8 cellular contexts compared by ENCODE assay signal in the genomic region with DNA sequence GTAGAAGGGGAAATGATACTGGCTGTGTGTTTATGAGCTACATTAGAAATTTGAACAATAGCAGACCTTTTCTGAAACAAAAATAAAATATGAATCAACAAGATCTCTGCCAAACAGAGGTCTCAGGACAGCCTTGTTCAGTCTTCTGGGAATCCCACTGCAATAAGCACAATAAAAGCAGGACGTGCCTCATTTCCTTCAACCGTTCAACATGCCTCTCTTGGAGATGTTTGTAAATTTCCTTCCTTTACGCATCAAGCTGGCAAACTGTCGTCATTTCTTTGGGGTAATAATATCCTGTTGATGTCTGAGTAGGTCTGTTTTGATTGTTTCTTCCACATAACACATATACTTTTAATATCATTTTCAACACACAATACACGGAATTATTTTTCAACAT.
A peak's percentile ranks its signal among the peaks of the same experiment; 100 is the strongest.
DNase-seq lines count a peak whose midpoint lies in the region; ATAC-seq and TF ChIP-seq lines count a peak whose summit lies in the region.

No MANE protein-coding gene starts in this region.

- TF ChIP-seq POLR2A in upper lobe of left lung (IDR thresholded peaks at IDR 0.05) = peak in 1 of 4 donors; percentile 52

- DNase-seq in NCI-H2107 treated with DMSO at 0.1 percent for 48 hours (lab: John Stamatoyannopoulos, UW; ENCODE audit: unreplicated experiment) (peak; percentile 15), NCI-H2107 (lab: John Stamatoyannopoulos, UW) (no peak), brain microvascular endothelial cell (peak; percentile 83), left lung (no peak), upper lobe of left lung (peak in 1 of 2 donors; percentile 25), NCI-H2029 (lab: John Stamatoyannopoulos, UW) (no peak)

- H3K4me1 ChIP-seq in left lung (peaks cover 9 to 24% of the 10 kb centered on the region in 2 donors), upper lobe of left lung (peaks cover 0 to 7% (median 0%) of the 10 kb centered on the region in 4 donors)

- peak overlapping the region; percentile 98 for H3K27ac ChIP-seq in brain microvascular endothelial cell
- H3K27ac ChIP-seq in left lung = peak overlapping the region; percentile 74 to 83
- peak overlapping the region; percentile 74 to 85 (median 79) for H3K27ac ChIP-seq in upper lobe of left lung

- H3K4me3 ChIP-seq in brain microvascular endothelial cell (ENCODE audit: low read depth, low read length) = no peak overlapping the region
- H3K4me3 ChIP-seq in left lung = peak overlapping the region in 1 of 2 donors; percentile 12
- peak overlapping the region in 2 of 4 donors; percentile 21 to 32 for H3K4me3 ChIP-seq in upper lobe of left lung

- 32 to 34% methylated on average over 5 of the region's 5 CpGs for WGBS in upper lobe of left lung, 2 donors

- H3K36me3 ChIP-seq in brain microvascular endothelial cell (replicated peaks) (no peaks in the 10 kb centered on the region), left lung (no peaks in the 10 kb centered on the region), upper lobe of left lung (no peaks in the 10 kb centered on the region)

- in situ Hi-C loops in brain microvascular endothelial cell (cut with HindIII; ENCODE audit: low pct_ligation_motif_present, low sequenced_read_pairs) = no loop called here

- TF ChIP-seq EP300 in upper lobe of left lung (IDR thresholded peaks at IDR 0.05) = peak; percentile 94 to 98 (median 96)

- no peaks in the 10 kb centered on the region for H3K9me3 ChIP-seq in left lung
- no peaks in the 10 kb centered on the region for H3K9me3 ChIP-seq in upper lobe of left lung

- H3K27me3 ChIP-seq in brain microvascular endothelial cell (replicated peaks) (no peaks in the 10 kb centered on the region), left lung (no peaks in the 10 kb centered on the region), upper lobe of left lung (no peaks in the 10 kb centered on the region)

- no peak for TF ChIP-seq CTCF in brain microvascular endothelial cell (IDR thresholded peaks at IDR 0.05; ENCODE audit: low read depth, low read length, missing control alignments)
- TF ChIP-seq CTCF in left lung (IDR thresholded peaks at IDR 0.05) = no peak
- TF ChIP-seq CTCF in upper lobe of left lung (IDR thresholded peaks at IDR 0.05) = no peak

- intact Hi-C loops in left lung (cut with DNase I) = loop anchor here in 1 of 2 donors (10.0 kb wide), 1 partner anchor 64 kb away; no protein-coding TSS in a partner anchor

- ATAC-seq in left lung (peak; percentile 76), upper lobe of left lung (ENCODE audit: low FRiP score in 2 of 2) (peak; percentile 59 to 79), GM21526 (IDR thresholded peaks at IDR 0.05; ENCODE audit: low FRiP score, unreplicated experiment) (no peak), GM18519 (IDR thresholded peaks at IDR 0.05; ENCODE audit: low FRiP score, unreplicated experiment) (no peak)

Comparison
In these comparisons a context has a peak if more than half of its experiments do, and no peak if none do; other contexts are left out.
1. DNase-seq: peak in NCI-H2107 treated with DMSO at 0.1 percent for 48 hours (single experiment) and brain microvascular endothelial cell (single experiment); none in NCI-H2107 (single experiment), left lung (0 of 2) and NCI-H2029 (single experiment).
2. ATAC-seq: peak in left lung (single experiment) and upper lobe of left lung (2 of 2); none in GM21526 (single experiment) and GM18519 (single experiment).
3. Peak in every context shown above with its lines, with median percentiles within 50 percentile points of each other: H3K27ac ChIP-seq.